In the genomic region with DNA sequence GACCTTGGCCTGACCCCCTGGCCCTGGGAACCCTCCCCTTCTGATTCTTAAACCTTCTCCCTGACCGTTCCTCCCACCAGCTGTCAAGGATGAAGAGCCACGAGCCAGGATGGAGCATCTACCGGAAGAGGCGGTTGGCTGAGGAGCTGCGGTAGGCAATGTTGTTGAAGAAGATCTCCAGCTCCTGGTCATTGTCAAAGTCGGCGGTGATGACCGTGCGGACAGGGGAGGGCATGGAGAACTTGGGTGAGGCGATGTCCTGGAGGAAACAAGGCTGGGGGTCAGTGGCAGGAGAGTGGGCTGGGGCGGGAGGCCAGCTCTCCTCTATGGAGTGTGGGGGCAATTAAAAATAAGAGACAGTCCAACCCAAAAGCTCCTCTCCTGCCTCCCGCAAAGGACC, we compare ENCODE assay signal across 35 cellular contexts.
"Had no signal": no experiment of that assay in that cellular context is flagged by ENCODE, and none has a peak within 500 bp of the region (broad histone marks: within the 10 kb centered on the region; RNA-seq: fewer than 3 reads in every experiment).

No MANE protein-coding gene starts in this region.

- H3K36me3 Mint-ChIP-seq: activated CD4-positive, alpha-beta memory T cell treated with anti-CD3 and anti-CD28 coated beads for 36 hours; activated CD8-positive, alpha-beta memory T cell treated with anti-CD3 and anti-CD28 coated beads, Interleukin-2, amount 10 ng/mL, durations not matched to agents 7 days and 5 days; activated naive CD4-positive, alpha-beta T cell treated with anti-CD3 and anti-CD28 coated beads, Interleukin-2, amount 10 ng/mL, durations not matched to agents 7 days and 5 days; activated naive CD4-positive, alpha-beta T cell treated with anti-CD3 and anti-CD28 coated beads, Interleukin-2, amount 50 U/mL, for 24 hours; activated naive CD8-positive, alpha-beta T cell; activated naive CD8-positive, alpha-beta T cell treated with anti-CD3 and anti-CD28 coated beads, Interleukin-2, amount 10 ng/mL, durations not matched to agents 7 days and 5 days; brain had no signal

- H3K9me3 Mint-ChIP-seq: activated B cell treated with CpG ODN at 0.5 μM for 24 hours; activated CD4-positive, alpha-beta memory T cell treated with anti-CD3 and anti-CD28 coated beads for 36 hours; activated CD4-positive, alpha-beta T cell treated with anti-CD3 and anti-CD28 coated beads, Interleukin-2, amount 10 ng/mL, durations not matched to agents 24 days and 14 days; activated naive CD4-positive, alpha-beta T cell treated with anti-CD3 and anti-CD28 coated beads, Interleukin-2, amount 10 ng/mL, durations not matched to agents 7 days and 5 days; activated naive CD4-positive, alpha-beta T cell treated with anti-CD3 and anti-CD28 coated beads, Interleukin-2, amount 50 U/mL, for 24 hours; activated naive CD8-positive, alpha-beta T cell treated with anti-CD3 and anti-CD28 coated beads, Interleukin-2, amount 10 ng/mL, durations not matched to agents 7 days and 5 days; activated naive CD8-positive, alpha-beta T cell treated with anti-CD3 and anti-CD28 coated beads, Interleukin-2, amount 50 U/mL, for 24 hours; activated T-cell treated with anti-CD3 and anti-CD28 coated beads, Interleukin-2, amount 50 U/mL, for 24 hours; activated T-helper 17 cell treated with anti-CD3 and anti-CD28 coated beads, Interleukin-2, amount 50 U/mL, for 72 hours; brain; T-helper 1 cell treated with Interleukin-12 subunit alpha and Interleukin-12 subunit beta and Interleukin-4 antibody, amounts not matched to agents 30 μg/mL and 1 μg/mL, for 36 hours; T-helper 2 cell treated with Interferon-gamma antibody and Interleukin-4, amounts not matched to agents 5 μg/mL and 100 μg/mL, for 36 hours had no signal

- H3K4me1 ChIP-seq: ascending aorta had no signal

- H3K9me3 ChIP-seq: ascending aorta had no signal

- ATAC-seq: activated CD8-positive, alpha-beta memory T cell treated with anti-CD3 and anti-CD28 coated beads, Interleukin-2, amount 10 ng/mL, durations not matched to agents 7 days and 5 days; activated CD8-positive, alpha-beta T cell treated with anti-CD3 and anti-CD28 coated beads, Interleukin-2, amount 10 ng/mL, durations not matched to agents 7 days and 5 days; activated naive CD8-positive, alpha-beta T cell treated with anti-CD3 and anti-CD28 coated beads, Interleukin-2, amount 50 U/mL, for 24 hours; activated T-helper 17 cell treated with anti-CD3 and anti-CD28 coated beads, Interleukin-2, amount 50 U/mL, for 72 hours had no signal

- H3K4me3 Mint-ChIP-seq: activated B cell treated with CpG ODN at 0.5 μM for 24 hours; activated CD4-positive, alpha-beta memory T cell treated with anti-CD3 and anti-CD28 coated beads for 36 hours; activated CD4-positive, alpha-beta T cell treated with anti-CD3 and anti-CD28 coated beads, Interleukin-2, amount 10 ng/mL, durations not matched to agents 24 days and 14 days; activated CD8-positive, alpha-beta memory T cell treated with anti-CD3 and anti-CD28 coated beads, Interleukin-2, amount 10 ng/mL, durations not matched to agents 7 days and 5 days; activated CD8-positive, alpha-beta T cell treated with anti-CD3 and anti-CD28 coated beads, Interleukin-2, amount 10 ng/mL, durations not matched to agents 7 days and 5 days; activated naive CD4-positive, alpha-beta T cell treated with anti-CD3 and anti-CD28 coated beads, Interleukin-2, amount 10 ng/mL, durations not matched to agents 7 days and 5 days; activated naive CD4-positive, alpha-beta T cell treated with anti-CD3 and anti-CD28 coated beads, Interleukin-2, amount 50 U/mL, for 24 hours; activated naive CD8-positive, alpha-beta T cell; activated naive CD8-positive, alpha-beta T cell treated with anti-CD3 and anti-CD28 coated beads, Interleukin-2, amount 10 ng/mL, durations not matched to agents 7 days and 5 days; activated naive CD8-positive, alpha-beta T cell treated with anti-CD3 and anti-CD28 coated beads, Interleukin-2, amount 50 U/mL, for 24 hours; activated T-cell treated with anti-CD3 and anti-CD28 coated beads, Interleukin-2, amount 50 U/mL, for 24 hours; activated T-helper 17 cell treated with anti-CD3 and anti-CD28 coated beads, Interleukin-2, amount 50 U/mL, for 72 hours; brain; T-helper 1 cell treated with Interleukin-12 subunit alpha and Interleukin-12 subunit beta and Interleukin-4 antibody, amounts not matched to agents 30 μg/mL and 1 μg/mL, for 36 hours; T-helper 2 cell treated with Interferon-gamma antibody and Interleukin-4, amounts not matched to agents 5 μg/mL and 100 μg/mL, for 36 hours had no signal

- H3K27ac Mint-ChIP-seq: activated B cell treated with CpG ODN at 0.5 μM for 24 hours; activated CD4-positive, alpha-beta memory T cell treated with anti-CD3 and anti-CD28 coated beads for 36 hours; activated CD4-positive, alpha-beta T cell treated with anti-CD3 and anti-CD28 coated beads, Interleukin-2, amount 10 ng/mL, durations not matched to agents 24 days and 14 days; activated CD8-positive, alpha-beta memory T cell treated with anti-CD3 and anti-CD28 coated beads, Interleukin-2, amount 10 ng/mL, durations not matched to agents 7 days and 5 days; activated CD8-positive, alpha-beta T cell treated with anti-CD3 and anti-CD28 coated beads, Interleukin-2, amount 10 ng/mL, durations not matched to agents 7 days and 5 days; activated naive CD4-positive, alpha-beta T cell treated with anti-CD3 and anti-CD28 coated beads, Interleukin-2, amount 10 ng/mL, durations not matched to agents 7 days and 5 days; activated naive CD4-positive, alpha-beta T cell treated with anti-CD3 and anti-CD28 coated beads, Interleukin-2, amount 50 U/mL, for 24 hours; activated naive CD8-positive, alpha-beta T cell; activated naive CD8-positive, alpha-beta T cell treated with anti-CD3 and anti-CD28 coated beads, Interleukin-2, amount 10 ng/mL, durations not matched to agents 7 days and 5 days; activated naive CD8-positive, alpha-beta T cell treated with anti-CD3 and anti-CD28 coated beads, Interleukin-2, amount 50 U/mL, for 24 hours; activated T-cell treated with anti-CD3 and anti-CD28 coated beads, Interleukin-2, amount 50 U/mL, for 24 hours; activated T-helper 17 cell treated with anti-CD3 and anti-CD28 coated beads, Interleukin-2, amount 50 U/mL, for 72 hours; brain; T-helper 1 cell treated with Interleukin-12 subunit alpha and Interleukin-12 subunit beta and Interleukin-4 antibody, amounts not matched to agents 30 μg/mL and 1 μg/mL, for 36 hours; T-helper 2 cell treated with Interferon-gamma antibody and Interleukin-4, amounts not matched to agents 5 μg/mL and 100 μg/mL, for 36 hours had no signal

- DNase-seq: activated B cell treated with CpG ODN at 0.5 μM for 24 hours; activated CD4-positive, alpha-beta memory T cell treated with anti-CD3 and anti-CD28 coated beads for 36 hours; activated CD4-positive, alpha-beta T cell treated with anti-CD3 and anti-CD28 coated beads for 4 hours; activated CD4-positive, alpha-beta T cell treated with anti-CD3 and anti-CD28 coated beads, Interleukin-2, amount 10 ng/mL, durations not matched to agents 24 days and 14 days; activated CD4-positive, alpha-beta T cell treated with anti-CD3 and anti-CD28 coated beads, Interleukin-2, amount 50 U/mL, for 1 hour; activated CD4-positive, alpha-beta T cell treated with anti-CD3 and anti-CD28 coated beads, Interleukin-2, amount 50 U/mL, for 4 hours; activated CD4-positive, CD25-positive, alpha-beta regulatory T cell treated with anti-CD3 and anti-CD28 coated beads, Interleukin-2, amount 50 U/mL, for 72 hours; activated CD8-positive, alpha-beta memory T cell treated with anti-CD3 and anti-CD28 coated beads for 24 hours; activated CD8-positive, alpha-beta memory T cell treated with anti-CD3 and anti-CD28 coated beads, Interleukin-2, amount 10 ng/mL, durations not matched to agents 7 days and 5 days; activated CD8-positive, alpha-beta memory T cell treated with anti-CD3 and anti-CD28 coated beads, Interleukin-2, amount 50 U/mL, for 48 hours; activated CD8-positive, alpha-beta T cell treated with anti-CD3 and anti-CD28 coated beads, Interleukin-2, amount 10 ng/mL, durations not matched to agents 7 days and 5 days; activated effector memory CD4-positive, alpha-beta T cell treated with anti-CD3 and anti-CD28 coated beads, Interleukin-2, amount 50 U/mL, for 16 hours; activated gamma-delta T cell treated with Interleukin-2 at 50 U/mL for 16 hours; activated naive CD4-positive, alpha-beta T cell treated with anti-CD3 and anti-CD28 coated beads, Interleukin-2, amount 10 ng/mL, durations not matched to agents 7 days and 5 days; activated naive CD4-positive, alpha-beta T cell treated with Interleukin-2 at 50 U/mL for 16 hours; activated naive CD8-positive, alpha-beta T cell treated with anti-CD3 and anti-CD28 coated beads, Interleukin-2, amount 10 ng/mL, durations not matched to agents 7 days and 5 days; activated naive CD8-positive, alpha-beta T cell treated with anti-CD3 and anti-CD28 coated beads, Interleukin-2, amount 50 U/mL, for 24 hours; activated T-cell treated with anti-CD3 and anti-CD28 coated beads, Interleukin-2, amount 50 U/mL, for 24 hours; activated T-cell treated with anti-CD3 and anti-CD28 coated beads, Interleukin-2, amount 50 U/mL, for 48 hours; amygdala; anterior cingulate cortex; central memory CD4-positive, alpha-beta T cell; SW 1271; T-helper 1 cell; T-helper 2 cell; T-helper 9 cell had no signal

- H3K4me1 Mint-ChIP-seq: activated B cell treated with CpG ODN at 0.5 μM for 24 hours; activated CD4-positive, alpha-beta T cell treated with anti-CD3 and anti-CD28 coated beads, Interleukin-2, amount 10 ng/mL, durations not matched to agents 24 days and 14 days; activated CD8-positive, alpha-beta memory T cell treated with anti-CD3 and anti-CD28 coated beads, Interleukin-2, amount 10 ng/mL, durations not matched to agents 7 days and 5 days; activated naive CD4-positive, alpha-beta T cell treated with anti-CD3 and anti-CD28 coated beads, Interleukin-2, amount 10 ng/mL, durations not matched to agents 7 days and 5 days; activated naive CD4-positive, alpha-beta T cell treated with anti-CD3 and anti-CD28 coated beads, Interleukin-2, amount 50 U/mL, for 24 hours; activated naive CD8-positive, alpha-beta T cell treated with anti-CD3 and anti-CD28 coated beads, Interleukin-2, amount 50 U/mL, for 24 hours; activated T-helper 17 cell treated with anti-CD3 and anti-CD28 coated beads, Interleukin-2, amount 50 U/mL, for 72 hours had no signal

- H3K36me3 ChIP-seq: ascending aorta, cardiac muscle cell had no signal

- H3K4me3 ChIP-seq: ascending aorta, cardiac muscle cell had no signal

- H3K27me3 ChIP-seq: ascending aorta, cardiac muscle cell had no signal

- H3K27ac ChIP-seq: ascending aorta, cardiac muscle cell, VCaP had no signal
